In the genomic region with DNA sequence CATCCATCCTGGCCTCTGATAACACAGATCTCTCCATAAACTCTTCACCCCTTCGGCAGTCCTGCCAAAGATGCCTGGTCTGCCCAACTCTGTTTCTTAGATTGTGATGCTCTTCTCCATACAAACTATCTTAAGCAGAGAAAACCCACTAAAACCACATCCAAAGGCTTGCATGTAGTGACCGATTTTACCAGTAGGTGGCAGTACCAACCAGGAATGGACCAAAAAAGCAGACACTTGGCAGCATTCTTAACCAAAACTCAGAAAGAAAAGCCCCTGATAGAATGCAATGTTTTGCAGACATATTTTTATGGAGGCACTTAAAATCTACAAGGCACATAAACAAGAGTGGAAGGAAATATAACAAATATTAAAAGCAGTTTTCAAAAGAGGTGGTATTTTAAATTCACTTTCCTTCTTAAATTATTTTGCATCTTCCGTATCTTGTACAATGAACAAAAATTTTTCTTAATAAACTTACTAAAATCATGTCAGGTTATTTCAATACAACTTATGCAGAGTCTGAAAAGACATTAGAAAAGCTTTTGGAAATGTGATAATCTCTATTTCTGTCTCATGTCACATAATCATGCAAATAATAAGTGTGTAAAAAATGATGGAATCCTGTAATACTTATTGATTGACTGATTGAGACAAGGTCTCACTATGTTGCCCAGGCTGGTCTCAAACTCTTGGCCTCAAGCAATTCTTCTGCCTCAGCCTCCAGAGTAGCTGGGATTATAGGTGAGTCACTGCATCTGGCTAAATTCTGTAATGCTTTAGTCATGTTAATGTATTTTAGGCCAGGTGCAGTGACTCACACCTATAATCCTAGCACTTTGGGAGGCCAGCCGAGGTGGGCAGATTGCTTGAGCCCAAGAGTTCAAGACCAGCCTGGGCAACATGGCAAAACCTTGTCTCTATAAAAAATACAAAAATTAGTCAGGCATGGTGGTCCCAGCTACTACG, we compare ENCODE assay signal across 8 cellular contexts. TPM values are rescaled to one million over a fixed set of nuclear protein-coding genes. Genes with fewer than 3 reads are reported as not detected.
DNase-seq lines count a peak whose midpoint lies in the region; ATAC-seq, FAIRE-seq and TF ChIP-seq lines count a peak whose summit lies in the region.

No MANE protein-coding gene starts in this region.

- H3K9me3 ChIP-seq in GM12878 (replicated peaks; ENCODE audit: control insufficient read depth, insufficient read depth, low read length) = no peaks in the 10 kb centered on the region

- TF ChIP-seq EP300 in GM12878 (IDR thresholded peaks at IDR 0.05; ENCODE audit: borderline replicate concordance in 1 of 2, control insufficient read depth in 1 of 2, low read depth in 2 of 2, low read length in 2 of 2) = no peak

- CTCF ChIA-PET in GM12878 (lab: Yijun Ruan, JAX) = interaction anchor here (0.7 to 3.8 kb wide), 14 partner anchors 8 to 130 kb away, joined by 3 to 18 read pairs (median 5); partner anchors contain the start of gene LATS1

- no peaks in the 10 kb centered on the region for H3K36me3 ChIP-seq in GM06990 (ENCODE audit: control insufficient read depth, insufficient read depth, low read length)
- no peaks in the 10 kb centered on the region for H3K36me3 ChIP-seq in GM12878 (ENCODE audit: control insufficient read depth in 2 of 2, insufficient read depth in 2 of 2, low read length in 1 of 2)

- TF ChIP-seq POLR2A in NB4 (IDR thresholded peaks at IDR 0.05; ENCODE audit: extremely low read depth, insufficient read length) (no peak), GM12878 (IDR thresholded peaks at IDR 0.05; ENCODE audit: low read depth, low read length) (no peak)

- ATAC-seq in GM12878 = peak; percentile 73
- ATAC-seq in HG02571 (IDR thresholded peaks at IDR 0.05; ENCODE audit: unreplicated experiment) = no peak
- ATAC-seq in HG03469 (IDR thresholded peaks at IDR 0.05; ENCODE audit: unreplicated experiment) = no peak

- intact Hi-C loops in GM12878 (cut with micrococcal nuclease; ENCODE audit: unreplicated experiment) = loop anchor here (1.0 to 5.0 kb wide), 4 partner anchors 31 to 183 kb away; no protein-coding TSS in a partner anchor

- H3K9ac ChIP-seq in GM12878 (ENCODE audit: control insufficient read depth, insufficient read depth, low read length) = no peak overlapping the region

- TF ChIP-seq CTCF in GM06990 (IDR thresholded peaks at IDR 0.05; ENCODE audit: insufficient read depth, low read length, poor library complexity, severe bottlenecking) = peak; percentile 82
- TF ChIP-seq CTCF in NB4 (IDR thresholded peaks at IDR 0.05; ENCODE audit: low read depth, low read length) = peak; percentile 91
- peak; percentile 80 to 89 (median 81) for TF ChIP-seq CTCF in GM12878 (IDR thresholded peaks at IDR 0.05 in 2 of 3, conservative IDR thresholded peaks at IDR 0.05 in 1 of 3; ENCODE audit: control insufficient read depth in 2 of 3, extremely low read depth in 1 of 3, insufficient read depth in 1 of 3, low read depth in 3 of 3, low read length in 3 of 3)

- H3K79me2 ChIP-seq in GM12878 (ENCODE audit: control insufficient read depth, insufficient read depth, low read length) = no peaks in the 10 kb centered on the region

- no peak overlapping the region for H2AFZ ChIP-seq in GM12878 (ENCODE audit: control insufficient read depth, low read depth, low read length)

- WGBS in GM12878 (ENCODE audit: insufficient coverage, insufficient replicate concordance, low lambda C conversion rate, missing lambda C conversion rate) = 25% methylated on average over 4 of the region's 5 CpGs

- SMC1A ChIA-PET in GM12878 (lab: Charles Lee; ENCODE audit: uncharacterized antibody, unreplicated experiment) = interaction anchor here (0.6 to 1.1 kb wide), 3 partner anchors 31 to 35 kb away, joined by 3 read pairs; no protein-coding TSS in a partner anchor

- H4K20me1 ChIP-seq in GM12878 (ENCODE audit: control insufficient read depth, insufficient read depth) = no peaks in the 10 kb centered on the region

- FAIRE-seq in GM12878 (lab: Jason Lieb, UNC) = peak; percentile 93

- H3K4me2 ChIP-seq in GM12878 (ENCODE audit: control insufficient read depth, insufficient read depth) = no peak overlapping the region

- RAD21 ChIA-PET in GM12878 (lab: Charles Lee; ENCODE audit: unreplicated experiment) = no interaction called here

- BruUV-seq in GM12878 (replicated peaks; lab: Mats Ljungman, UMichigan) = no TSS peak

- DNase-seq in GM06990 (ENCODE audit: extremely low read depth, insufficient read length) (no peak), NB4 (ENCODE audit: low read depth) (peak; percentile 74), UCSD-AML1 (lab: John Stamatoyannopoulos, UW; ENCODE audit: unreplicated experiment) (peak; percentile 22), GM12878 (ENCODE audit: low read depth, low spot score) (no peak), iPS-NIHi7 (ENCODE audit: extremely low spot score) (peak; percentile 65)
- DNase-seq in stimulated activated CD4-positive, alpha-beta T cell treated with anti-CD3 and anti-CD28 coated beads, Interleukin-1b, Interleukin-23, amount 100 ng/mL, for 1 hour (ENCODE audit: low read depth in 2 of 2) = peak; percentile 51 to 52

- H3K4me3 ChIP-seq in GM06990 (replicated peaks; ENCODE audit: low read depth, low read length) (no peak overlapping the region), NB4 (ENCODE audit: low read depth, low read length) (no peak overlapping the region), GM12878 (no peak overlapping the region)

- H3K27ac ChIP-seq in GM12878 (ENCODE audit: control insufficient read depth, insufficient read depth) = no peak overlapping the region

- peak; percentile 83 for TF ChIP-seq RAD21 in GM12878 (IDR thresholded peaks at IDR 0.05; ENCODE audit: insufficient read depth, low read depth, low read length)

- in situ Hi-C loops in GM12878 (cut with MboI) = loop anchor here (5.0 kb wide), 1 partner anchor 93 kb away; no protein-coding TSS in a partner anchor

- H3K4me1 ChIP-seq in GM12878 (ENCODE audit: control insufficient read depth, insufficient read depth, low read length) = no peaks in the 10 kb centered on the region

- H3K27me3 ChIP-seq in GM06990 (replicated peaks; ENCODE audit: control insufficient read depth, insufficient read depth, low read length) = peaks cover 1% of the 10 kb centered on the region; the same call in 1 of the 2 replicates
- H3K27me3 ChIP-seq in GM12878 (replicated peaks in 1 of 2; ENCODE audit: control insufficient read depth in 2 of 2, insufficient read depth in 2 of 2, low read length in 1 of 2) = no peaks in the 10 kb centered on the region; a peak in 1 of 4 replicates

- POLR2A ChIA-PET in GM12878 (lab: Charles Lee) = no interaction called here

TF ChIP-seq in GM12878, 131 proteins besides CTCF, POLR2A, EP300 and RAD21 (continues in another document):
- TF ChIP-seq, protein P1, sequence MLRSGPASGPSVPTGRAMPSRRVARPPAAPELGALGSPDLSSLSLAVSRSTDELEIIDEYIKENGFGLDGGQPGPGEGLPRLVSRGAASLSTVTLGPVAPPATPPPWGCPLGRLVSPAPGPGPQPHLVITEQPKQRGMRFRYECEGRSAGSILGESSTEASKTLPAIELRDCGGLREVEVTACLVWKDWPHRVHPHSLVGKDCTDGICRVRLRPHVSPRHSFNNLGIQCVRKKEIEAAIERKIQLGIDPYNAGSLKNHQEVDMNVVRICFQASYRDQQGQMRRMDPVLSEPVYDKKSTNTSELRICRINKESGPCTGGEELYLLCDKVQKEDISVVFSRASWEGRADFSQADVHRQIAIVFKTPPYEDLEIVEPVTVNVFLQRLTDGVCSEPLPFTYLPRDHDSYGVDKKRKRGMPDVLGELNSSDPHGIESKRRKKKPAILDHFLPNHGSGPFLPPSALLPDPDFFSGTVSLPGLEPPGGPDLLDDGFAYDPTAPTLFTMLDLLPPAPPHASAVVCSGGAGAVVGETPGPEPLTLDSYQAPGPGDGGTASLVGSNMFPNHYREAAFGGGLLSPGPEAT (IDR thresholded peaks at IDR 0.05; ENCODE audit: low read depth) = no peak
- TF ChIP-seq SKIL (IDR thresholded peaks at IDR 0.05; ENCODE audit: low read depth, poor library complexity, severe bottlenecking) = no peak
- TF ChIP-seq CEBPB (IDR thresholded peaks at IDR 0.05; ENCODE audit: borderline replicate concordance in 1 of 2, low read depth in 2 of 2, low read length in 2 of 2) = no peak
- TF ChIP-seq BRCA1 (IDR thresholded peaks at IDR 0.05; ENCODE audit: low read depth, low read length) = no peak
- TF ChIP-seq NR2C1 (IDR thresholded peaks at IDR 0.05) = no peak
- TF ChIP-seq TCF3 (IDR thresholded peaks at IDR 0.05; ENCODE audit: borderline replicate concordance, insufficient read depth, low read depth, low read length) = no peak

RNA-seq across cellular contexts. Expression of gene LRP11, which starts 29.4 kb away (rescaled TPM):
- total RNA-seq in GM12878 (2013; cell fraction: nucleolus; rRNA removed) = 0.10 TPM in 1 of 2 replicates, not detected in the other
- total RNA-seq in GM12878 (2014; rRNA removed) (under 0.01 TPM in 1 of 2 replicates, not detected in the other), GM12878 (2014; rRNA removed; fragmentation: Illumina TruSeq; extraction: Trizol) (not detected in 2 replicates), GM12878 (2021) (0.05 and 0.23 TPM in 2 replicates)
- not detected for polyA plus RNA-seq in GM12878 (2011; ENCODE audit: low read depth)
- polyA plus RNA-seq in GM12878 (2011; rRNA removed) (not detected in 2 replicates), GM12878 (2014; fragmentation: Illumina TruSeq; extraction: Trizol) (0.01 TPM in 1 of 2 replicates, not detected in the other), GM12878 (2014; fragmentation: Nextera tagmentation; extraction: Ambion mirVana) (under 1 TPM in 1 of 2 experiments, not detected in 1; 0.04 TPM), GM12878 (2014; rRNA removed) (not detected in 2 replicates), GM12878 (2016; fragmentation: Nextera tagmentation; extraction: Ambion mirVana) (not detected)
- polyA plus RNA-seq in GM12878 (2011; cell fraction: cytosol; rRNA removed) = not detected in 2 replicates
- polyA plus RNA-seq in GM12878 (2011; cell fraction: nucleus; rRNA removed) = not detected in 2 replicates
- 0.04 TPM in 2 replicates for polyA plus RNA-seq in GM12878 (2012)
- polyA minus RNA-seq in GM12878 (2011; rRNA and poly(A)+ RNA removed) = not detected in 2 replicates
- polyA minus RNA-seq in GM12878 (2011; cell fraction: cytosol; rRNA and poly(A)+ RNA removed) = 0.40 and 0.94 TPM in 2 replicates
- 0.12 TPM in 1 of 2 replicates, not detected in the other for polyA minus RNA-seq in GM12878 (2011; cell fraction: nucleus; rRNA and poly(A)+ RNA removed)

Comparison
In these comparisons a context has a peak if more than half of its experiments do, and no peak if none do; other contexts are left out.
1. DNase-seq: peak in NB4 (single experiment), UCSD-AML1 (single experiment), iPS-NIHi7 (single experiment) and stimulated activated CD4-positive, alpha-beta T cell treated with anti-CD3 and anti-CD28 coated beads, Interleukin-1b, Interleukin-23, amount 100 ng/mL, for 1 hour (2 of 2); none in GM06990 (single experiment) and GM12878 (single experiment).
2. Peak in every context shown above with its lines, with median percentiles within 50 percentile points of each other: CTCF ChIP-seq.